ENCODE assay signal across 16 cellular contexts in the genomic region with DNA sequence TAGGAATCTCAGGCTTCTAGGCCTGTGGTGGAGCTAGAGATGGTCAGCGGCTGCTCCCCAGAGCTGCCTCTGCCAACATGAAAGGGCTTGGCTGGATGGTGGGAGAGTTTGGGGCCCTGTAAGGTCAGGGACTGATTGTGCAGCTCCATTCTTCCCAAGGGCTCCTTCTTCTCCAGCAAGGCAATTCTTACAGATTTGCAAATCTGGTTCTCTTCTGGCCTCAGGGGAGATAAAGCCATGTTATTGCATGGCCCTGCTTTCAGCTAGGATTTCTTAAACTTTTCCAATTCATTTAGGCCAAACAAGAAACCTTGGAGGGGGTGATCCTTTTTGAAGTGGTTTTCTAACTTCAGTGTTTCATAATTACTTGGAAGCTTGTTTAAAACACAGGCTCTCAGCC.
"Had no signal": no experiment of that assay in that cellular context is flagged by ENCODE, and none has a peak within 500 bp of the region (broad histone marks: within the 10 kb centered on the region; RNA-seq: fewer than 3 reads in every experiment).

No MANE protein-coding gene starts in this region.

- DNase-seq: cerebellar nuclear complex; colonic mucosa; cortex of kidney; effector CD4-positive, alpha-beta T cell; effector memory CD4-positive, alpha-beta T cell; foreskin keratinocyte; glutamatergic neuron; head of caudate nucleus; hippocampal formation; left cardiac atrium; left lung; lower lobe of right lung; mesenchymal stem cell; mucosa of descending colon; naive B cell had no signal

- H3K36me3 ChIP-seq: colonic mucosa, esophagus muscularis mucosa, left lung, lower lobe of right lung had no signal

- H3K4me3 ChIP-seq: colonic mucosa, esophagus muscularis mucosa, left lung, lower lobe of right lung, mucosa of descending colon had no signal

- H3K27me3 ChIP-seq: colonic mucosa, esophagus muscularis mucosa, foreskin keratinocyte, left lung had no signal

- ATAC-seq: foreskin keratinocyte, lower lobe of right lung, mucosa of descending colon had no signal

- H3K9me3 ChIP-seq: colonic mucosa, esophagus muscularis mucosa, left lung, lower lobe of right lung, mucosa of descending colon had no signal

- H3K4me1 ChIP-seq: colonic mucosa, esophagus muscularis mucosa, foreskin keratinocyte, left lung had no signal

- H3K27ac ChIP-seq: colonic mucosa, esophagus muscularis mucosa, foreskin keratinocyte, left lung, lower lobe of right lung had no signal
